Comparison of ENCODE assay signal across 21 cellular contexts in genomic region chr9:126367139-126367538, GRCh38. TPM values are rescaled to one million over a fixed set of nuclear protein-coding genes. Genes with fewer than 3 reads are reported as not detected.
DNase-seq lines count a peak whose midpoint lies in the region; ATAC-seq and TF ChIP-seq lines count a peak whose summit lies in the region.
"Had no signal": no experiment of that assay in that cellular context is flagged by ENCODE, and none has a peak within 500 bp of the region (broad histone marks: within the 10 kb centered on the region; RNA-seq: fewer than 3 reads in every experiment).

No MANE protein-coding gene starts in this region.

- no TSS peak for BruUV-seq in MCF 10A (replicated peaks; lab: Mats Ljungman, UMichigan)
- no TSS peak for BruUV-seq in mammary epithelial cell (replicated peaks; lab: Mats Ljungman, UMichigan)

- no peak for ATAC-seq in HG03354 (IDR thresholded peaks at IDR 0.05; ENCODE audit: poor library complexity, severe bottlenecking, unreplicated experiment)
- ATAC-seq: GM12878, HCT116 had no signal

- dilution Hi-C loops in mammary epithelial cell (cut with HindIII; ENCODE audit: low sequenced_read_pairs) = no loop called here

- in situ Hi-C loops in mammary epithelial cell (cut with MboI; ENCODE audit: low sequenced_read_pairs in 2 of 2) = no loop called here
- in situ Hi-C loops in brain microvascular endothelial cell (cut with HindIII; ENCODE audit: low pct_ligation_motif_present, low sequenced_read_pairs) = no loop called here

- H3K27me3 Mint-ChIP-seq in MCF 10A (ENCODE audit: insufficient read depth, unreplicated experiment) (no peaks in the 10 kb centered on the region), CD14-positive monocyte (ENCODE audit: low read depth in 3 of 3) (no peaks in the 10 kb centered on the region)
- H3K27me3 Mint-ChIP-seq: activated naive CD8-positive, alpha-beta T cell had no signal

- intact Hi-C loops in MCF 10A (cut with micrococcal nuclease) (no loop called here), mammary epithelial cell (cut with micrococcal nuclease) (no loop called here), dorsolateral prefrontal cortex (cut with DNase I) (loop anchor here in 1 of 2 donors (5.0 kb wide), 1 partner anchor 65 kb away; no protein-coding TSS in a partner anchor), CD14-positive monocyte (cut with micrococcal nuclease) (no loop called here)

- TF ChIP-seq CTCF in MCF 10A (IDR thresholded peaks at IDR 0.05; ENCODE audit: unreplicated experiment) (no peak), mammary epithelial cell (conservative IDR thresholded peaks at IDR 0.05 in 1 of 2, IDR thresholded peaks at IDR 0.05 in 1 of 2; ENCODE audit: extremely low read depth in 1 of 2, insufficient read depth in 1 of 2, low read depth in 1 of 2, low read length in 2 of 2) (no peak), dorsolateral prefrontal cortex (IDR thresholded peaks at IDR 0.05 in 54 of 56, conservative IDR thresholded peaks at IDR 0.05 in 2 of 56; ENCODE audit: low read depth in 1 of 56, partially characterized antibody in 56 of 56) (no peak), CD14-positive monocyte (IDR thresholded peaks at IDR 0.05) (no peak), brain microvascular endothelial cell (IDR thresholded peaks at IDR 0.05; ENCODE audit: low read depth, low read length, missing control alignments) (no peak)

- H3K27ac ChIP-seq in mammary epithelial cell (ENCODE audit: insufficient read depth, low read depth, low read length) (no peak overlapping the region), dorsolateral prefrontal cortex (peak overlapping the region; percentile 61 to 99 (median 92)), mucosa of rectum (ENCODE audit: low read depth in 2 of 2, low read length in 2 of 2) (peak overlapping the region; percentile 79 to 83), urinary bladder (ENCODE audit: low read depth) (peak overlapping the region; percentile 25), brain microvascular endothelial cell (no peak overlapping the region)
- H3K27ac ChIP-seq: ascending aorta, psoas muscle, WERI-Rb-1 had no signal

- no peak overlapping the region for H3K4me3 ChIP-seq in mammary epithelial cell (replicated peaks in 1 of 3; ENCODE audit: insufficient read depth in 1 of 3, low read depth in 2 of 3, low read length in 3 of 3)
- H3K4me3 ChIP-seq in dorsolateral prefrontal cortex = peak overlapping the region in 5 of 59 donors; percentile 16 to 33 (median 21)
- H3K4me3 ChIP-seq in mucosa of rectum (ENCODE audit: low read length in 2 of 2) = peak overlapping the region; percentile 45 to 61
- H3K4me3 ChIP-seq in urinary bladder (ENCODE audit: low read depth, low read length) = no peak overlapping the region
- H3K4me3 ChIP-seq in brain microvascular endothelial cell (ENCODE audit: low read depth, low read length) = no peak overlapping the region
- H3K4me3 ChIP-seq: ascending aorta, GM12878, psoas muscle, stomach had no signal

- H3K9ac ChIP-seq in mammary epithelial cell (ENCODE audit: insufficient read depth, low read length) (no peak overlapping the region), mucosa of rectum (ENCODE audit: low read depth in 1 of 2, low read length in 2 of 2) (peak overlapping the region; percentile 66 to 68)

- H4K20me1 ChIP-seq in mammary epithelial cell (ENCODE audit: insufficient read depth, low read length) = no peaks in the 10 kb centered on the region

- H3K9me3 ChIP-seq in mammary epithelial cell (replicated peaks; ENCODE audit: insufficient read depth, low read length) = peaks cover 2% of the 10 kb centered on the region
- H3K9me3 ChIP-seq in mucosa of rectum (ENCODE audit: control insufficient read depth in 2 of 2, low read length in 2 of 2) = no peaks in the 10 kb centered on the region
- H3K9me3 ChIP-seq: neutrophil had no signal

- H3K27me3 ChIP-seq in mammary epithelial cell (ENCODE audit: insufficient read depth, low read length) (no peaks in the 10 kb centered on the region), dorsolateral prefrontal cortex (no peaks in the 10 kb centered on the region), mucosa of rectum (ENCODE audit: control insufficient read depth in 2 of 2, insufficient read depth in 2 of 2, low read length in 2 of 2) (no peaks in the 10 kb centered on the region), brain microvascular endothelial cell (replicated peaks) (no peaks in the 10 kb centered on the region)
- H3K27me3 ChIP-seq: ascending aorta, neutrophil, stomach had no signal

- H3K36me3 Mint-ChIP-seq in MCF 10A (ENCODE audit: insufficient read depth, unreplicated experiment) = no peaks in the 10 kb centered on the region
- peaks cover 26 to 31% of the 10 kb centered on the region in 2 donors for H3K36me3 Mint-ChIP-seq in CD14-positive monocyte

- POLR2A ChIA-PET in MCF 10A (lab: Yijun Ruan, JAX) = no interaction called here

- CTCF ChIA-PET in MCF 10A (lab: Yijun Ruan, JAX) = interaction anchor here (0.6 to 1.0 kb wide), 3 partner anchors 9 to 17 kb away, joined by 3 to 4 read pairs (median 3); no protein-coding TSS in a partner anchor
- CTCF ChIA-PET in mammary epithelial cell (lab: Charles Lee; ENCODE audit: low non-redundant PET) = no interaction called here

- WGBS in mammary epithelial cell (ENCODE audit: low coverage, missing lambda C conversion rate) = 88% methylated on average over 7 of the region's 13 CpGs
- WGBS in urinary bladder = 81% methylated on average over 13 of the region's 13 CpGs

- peak overlapping the region; percentile 17 for H3K27ac Mint-ChIP-seq in MCF 10A (ENCODE audit: low read depth, unreplicated experiment)
- H3K27ac Mint-ChIP-seq in CD14-positive monocyte = peak overlapping the region in 1 of 7 donors; percentile 42
- H3K27ac Mint-ChIP-seq: activated naive CD8-positive, alpha-beta T cell; activated T-helper 1 cell treated with anti-CD3 and anti-CD28 coated beads, Interleukin-12 subunit alpha, Interleukin-12 subunit beta, Interleukin-2, Interleukin-4 antibody, amounts not matched to agents 30 ng/mL and 10 ng/mL and 1 ng/mL, durations not matched to agents 14 hours and 24 hours and 36 hours had no signal

- H2AFZ ChIP-seq in mammary epithelial cell (ENCODE audit: low read depth, low read length) = no peak overlapping the region

- H3K9me3 Mint-ChIP-seq in MCF 10A (ENCODE audit: unreplicated experiment) (peaks cover 11% of the 10 kb centered on the region), CD14-positive monocyte (peaks cover 2 to 17% (median 8%) of the 10 kb centered on the region in 7 donors)

- no peak overlapping the region for H3K4me2 ChIP-seq in mammary epithelial cell (ENCODE audit: insufficient read depth, low read depth, low read length)

- no peak for DNase-seq in MCF 10A (ENCODE audit: unreplicated experiment)
- no peak for DNase-seq in mammary epithelial cell
- DNase-seq in dorsolateral prefrontal cortex = no peak
- no peak for DNase-seq in CD14-positive monocyte (ENCODE audit: low spot score)
- DNase-seq in brain microvascular endothelial cell = no peak
- DNase-seq: NCI-H1092, NCI-H187, NCI-H526 treated with DMSO at 0.1 percent for 48 hours, psoas muscle, stomach, T-helper 9 cell, WERI-Rb-1 had no signal

- H3K36me3 ChIP-seq in mammary epithelial cell (ENCODE audit: insufficient read depth, low read length) = no peaks in the 10 kb centered on the region
- peaks cover 0 to 5% of the 10 kb centered on the region in 2 donors for H3K36me3 ChIP-seq in mucosa of rectum (ENCODE audit: control insufficient read depth in 2 of 2, insufficient read depth in 2 of 2, low read length in 2 of 2)
- no peaks in the 10 kb centered on the region for H3K36me3 ChIP-seq in urinary bladder (ENCODE audit: insufficient read depth)
- no peaks in the 10 kb centered on the region for H3K36me3 ChIP-seq in brain microvascular endothelial cell (replicated peaks)
- H3K36me3 ChIP-seq: ascending aorta, neutrophil, stomach had no signal

- no peaks in the 10 kb centered on the region for H3K79me2 ChIP-seq in mammary epithelial cell (ENCODE audit: insufficient read depth, low read length)

- H3K4me1 Mint-ChIP-seq in MCF 10A (ENCODE audit: insufficient read depth, unreplicated experiment) (peaks cover 13% of the 10 kb centered on the region), CD14-positive monocyte (peaks cover 25% of the 10 kb centered on the region)

- H3K4me1 ChIP-seq in mammary epithelial cell (ENCODE audit: insufficient read depth, low read length) (peaks cover 3% of the 10 kb centered on the region), mucosa of rectum (ENCODE audit: control insufficient read depth in 2 of 2, insufficient read depth in 2 of 2, low read length in 2 of 2) (peaks cover 37 to 48% of the 10 kb centered on the region in 2 donors), urinary bladder (ENCODE audit: insufficient read depth) (peaks cover 2% of the 10 kb centered on the region)
- H3K4me1 ChIP-seq: ascending aorta had no signal

- no peak overlapping the region for H3K4me3 Mint-ChIP-seq in MCF 10A (ENCODE audit: unreplicated experiment)
- H3K4me3 Mint-ChIP-seq in CD14-positive monocyte = no peak overlapping the region
- H3K4me3 Mint-ChIP-seq: activated naive CD8-positive, alpha-beta T cell; activated T-helper 1 cell treated with anti-CD3 and anti-CD28 coated beads, Interleukin-12 subunit alpha, Interleukin-12 subunit beta, Interleukin-2, Interleukin-4 antibody, amounts not matched to agents 30 ng/mL and 10 ng/mL and 1 ng/mL, durations not matched to agents 14 hours and 24 hours and 36 hours had no signal

RNA-seq across cellular contexts. Expression of gene MVB12B, which starts 40.5 kb away (rescaled TPM):
- total RNA-seq in MCF 10A (2022) (4.1 and 5.5 TPM in 2 replicates), mammary epithelial cell (1 to 10 TPM; 3.0 to 6.6 TPM), dorsolateral prefrontal cortex (100 to 1,000 TPM in 23 of 120 experiments, 10 to 100 TPM in 97; 43.4 to 233 (median 75.7) TPM), urinary bladder (12.2 TPM)
- polyA plus RNA-seq in mammary epithelial cell (2.2 TPM), urinary bladder (13.5 TPM), CD14-positive monocyte (1 to 10 TPM; 2.8 to 3.5 TPM)
- polyA minus RNA-seq in mammary epithelial cell = 0.36 TPM
- polyA plus RNA-seq: GM12878 had no signal

Comparison
In these comparisons a context has a peak if more than half of its experiments do, and no peak if none do; other contexts are left out.
1. H3K27ac ChIP-seq: peak in dorsolateral prefrontal cortex (59 of 59), mucosa of rectum (2 of 2) and urinary bladder (single experiment); none in mammary epithelial cell (single experiment) and brain microvascular endothelial cell (single experiment).
2. H3K4me3 ChIP-seq: peak in mucosa of rectum (2 of 2); none in mammary epithelial cell (0 of 3), urinary bladder (single experiment) and brain microvascular endothelial cell (single experiment).